In genomic region chr10:70381491-70382421, GRCh38 we compare ENCODE assay signal across 9 cellular contexts. TPM values are rescaled to one million over a fixed set of nuclear protein-coding genes. Genes with fewer than 3 reads are reported as not detected.
DNase-seq lines count a peak whose midpoint lies in the region; ATAC-seq and TF ChIP-seq lines count a peak whose summit lies in the region.
"Had no signal": no experiment of that assay in that cellular context is flagged by ENCODE, and none has a peak within 500 bp of the region (broad histone marks: within the 10 kb centered on the region; RNA-seq: fewer than 3 reads in every experiment).

No MANE protein-coding gene starts in this region.

- H3K27ac ChIP-seq in urinary bladder (ENCODE audit: low read depth) = no peak overlapping the region

- peak; percentile 36 for ATAC-seq in HG02678 (IDR thresholded peaks at IDR 0.05; ENCODE audit: unreplicated experiment)
- peak; percentile 33 to 51 for ATAC-seq in natural killer cell treated with Interleukin-12 subunit alpha and Interleukin-12 subunit beta and Interleukin-15 and Interleukin-18, amount 100 ng/mL, for 72 hours

- DNase-seq in activated gamma-delta T cell treated with Interleukin-2 at 50 U/mL for 16 hours (peak; percentile 18), activated gamma-delta T cell (lab: John Stamatoyannopoulos, UW) (no peak), NCI-H1694 treated with DMSO at 0.1 percent for 48 hours (lab: John Stamatoyannopoulos, UW) (peak; percentile 59), activated T-helper 1 cell treated with Interleukin-2 at 50 U/mL for 16 hours (ENCODE audit: low read depth) (peak; percentile 5), fibroblast of pulmonary artery (ENCODE audit: low read depth) (peak; percentile 27)
- DNase-seq in natural killer cell treated with Interleukin-12 subunit alpha and Interleukin-12 subunit beta and Interleukin-15 and Interleukin-18, amount 100 ng/mL, for 72 hours (ENCODE audit: low spot score) = no peak

- 2% methylated on average over 61 of the region's 61 CpGs for WGBS in urinary bladder

- H3K9me3 Mint-ChIP-seq in natural killer cell treated with Interleukin-12 subunit alpha and Interleukin-12 subunit beta and Interleukin-15 and Interleukin-18, amount 100 ng/mL, for 72 hours = no peaks in the 10 kb centered on the region

- no peak for TF ChIP-seq CTCF in fibroblast of pulmonary artery (IDR thresholded peaks at IDR 0.05; ENCODE audit: low read length, missing control alignments)

- H3K36me3 Mint-ChIP-seq in natural killer cell treated with Interleukin-12 subunit alpha and Interleukin-12 subunit beta and Interleukin-15 and Interleukin-18, amount 100 ng/mL, for 72 hours = no peaks in the 10 kb centered on the region

- peak overlapping the region; percentile 84 for H3K4me3 ChIP-seq in fibroblast of pulmonary artery (replicated peaks; ENCODE audit: low read depth, low read length)
- H3K4me3 ChIP-seq in urinary bladder (ENCODE audit: low read depth, low read length) = peak overlapping the region; percentile 61

- H3K4me3 Mint-ChIP-seq in natural killer cell treated with Interleukin-12 subunit alpha and Interleukin-12 subunit beta and Interleukin-15 and Interleukin-18, amount 100 ng/mL, for 72 hours = peak overlapping the region; percentile 85

- H3K4me1 Mint-ChIP-seq in natural killer cell treated with Interleukin-12 subunit alpha and Interleukin-12 subunit beta and Interleukin-15 and Interleukin-18, amount 100 ng/mL, for 72 hours (ENCODE audit: low read depth in 2 of 2) = peaks cover 0 to 12% of the 10 kb centered on the region in 2 donors

- peaks cover 2% of the 10 kb centered on the region for H3K4me1 ChIP-seq in urinary bladder (ENCODE audit: insufficient read depth)

- no peak overlapping the region for H3K27ac Mint-ChIP-seq in natural killer cell treated with Interleukin-12 subunit alpha and Interleukin-12 subunit beta and Interleukin-15 and Interleukin-18, amount 100 ng/mL, for 72 hours

- no peaks in the 10 kb centered on the region for H3K36me3 ChIP-seq in urinary bladder (ENCODE audit: insufficient read depth)

- peaks cover 0 to 2% of the 10 kb centered on the region in 2 donors for H3K27me3 Mint-ChIP-seq in natural killer cell treated with Interleukin-12 subunit alpha and Interleukin-12 subunit beta and Interleukin-15 and Interleukin-18, amount 100 ng/mL, for 72 hours

RNA-seq across cellular contexts. Expression of gene LRRC20, which starts 0.7 kb away (rescaled TPM):
- total RNA-seq in natural killer cell treated with Interleukin-12 subunit alpha and Interleukin-12 subunit beta and Interleukin-15 and Interleukin-18, amount 100 ng/mL, for 72 hours = 10 to 100 TPM in 1 of 2 donors, 1 to 10 TPM in 1; 6.5 to 17.1 TPM
- total RNA-seq in urinary bladder = 4.1 TPM
- polyA plus RNA-seq in urinary bladder = 15.0 TPM

RNA-seq across cellular contexts. Expression of gene EIF4EBP2, which starts 22.2 kb away (rescaled TPM):
- 10 to 100 TPM; 49.8 to 54.6 TPM for total RNA-seq in natural killer cell treated with Interleukin-12 subunit alpha and Interleukin-12 subunit beta and Interleukin-15 and Interleukin-18, amount 100 ng/mL, for 72 hours
- total RNA-seq in urinary bladder = 52.1 TPM
- 48.3 TPM for polyA plus RNA-seq in urinary bladder

RNA-seq across cellular contexts. Expression of gene NODAL, which starts 59.7 kb away (rescaled TPM):
- not detected for total RNA-seq in natural killer cell treated with Interleukin-12 subunit alpha and Interleukin-12 subunit beta and Interleukin-15 and Interleukin-18, amount 100 ng/mL, for 72 hours
- total RNA-seq in urinary bladder = not detected
- polyA plus RNA-seq in urinary bladder = not detected
- total RNA-seq: renal cortical epithelial cell had no signal

Comparison
In these comparisons a context has a peak if more than half of its experiments do, and no peak if none do; other contexts are left out.
1. DNase-seq: peak in activated gamma-delta T cell treated with Interleukin-2 at 50 U/mL for 16 hours (single experiment), NCI-H1694 treated with DMSO at 0.1 percent for 48 hours (single experiment), activated T-helper 1 cell treated with Interleukin-2 at 50 U/mL for 16 hours (single experiment) and fibroblast of pulmonary artery (single experiment); none in activated gamma-delta T cell (single experiment) and natural killer cell treated with Interleukin-12 subunit alpha and Interleukin-12 subunit beta and Interleukin-15 and Interleukin-18, amount 100 ng/mL, for 72 hours (single experiment).